In the genomic region with DNA sequence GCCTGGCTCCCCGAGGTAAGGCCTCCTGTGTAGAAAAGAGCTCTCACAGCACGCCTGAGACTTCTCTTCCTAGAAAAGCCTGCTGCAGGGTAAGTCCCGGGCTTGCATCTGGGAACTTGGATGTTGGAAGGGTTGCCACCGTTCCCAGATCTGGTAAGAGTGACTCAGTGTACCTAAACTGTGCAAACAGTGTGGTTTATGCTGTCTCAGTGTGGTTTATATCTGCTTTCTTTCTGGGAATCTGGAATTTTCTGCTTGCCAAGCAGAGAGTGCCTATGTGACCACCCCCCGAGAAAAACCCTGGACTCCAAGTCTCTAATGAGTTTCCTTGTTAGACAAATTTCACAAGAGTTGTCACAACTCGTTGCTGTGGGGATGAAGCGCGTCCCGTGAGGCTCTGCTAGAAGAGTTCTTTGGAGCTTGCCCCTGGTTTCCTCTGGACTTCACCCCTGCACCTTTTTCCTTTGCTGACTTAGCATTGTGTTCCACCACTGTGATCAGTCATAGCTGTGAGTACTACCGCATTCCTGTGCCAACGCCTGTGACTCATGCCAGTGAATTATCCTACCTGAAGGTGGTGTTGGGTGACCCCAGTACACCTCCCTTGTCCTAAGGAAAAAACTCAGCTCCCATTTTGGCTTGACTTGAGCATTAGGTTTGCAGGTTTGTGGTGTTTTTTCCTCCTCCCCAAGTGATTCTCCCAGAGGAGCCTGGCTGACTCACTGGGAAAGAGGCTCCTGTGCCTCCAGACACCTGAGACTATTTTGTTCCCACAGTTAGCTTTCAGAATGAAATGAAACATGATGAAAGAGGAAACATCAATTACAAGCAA, we compare ENCODE assay signal across 9 cellular contexts. TPM values are rescaled to one million over a fixed set of nuclear protein-coding genes. Genes with fewer than 3 reads are reported as not detected.
DNase-seq lines count a peak whose midpoint lies in the region; ATAC-seq and TF ChIP-seq lines count a peak whose summit lies in the region.
"Had no signal": no experiment of that assay in that cellular context is flagged by ENCODE, and none has a peak within 500 bp of the region (broad histone marks: within the 10 kb centered on the region; RNA-seq: fewer than 3 reads in every experiment).

No MANE protein-coding gene starts in this region.

- H3K4me1 Mint-ChIP-seq in T-helper 17 cell: peaks cover 3% of the 10 kb centered on the region

- H3K4me3 Mint-ChIP-seq in T-helper 17 cell: no peak overlapping the region
- H3K4me3 Mint-ChIP-seq: activated naive CD8-positive, alpha-beta T cell treated with anti-CD3 and anti-CD28 coated beads, Interleukin-2, amount 10 ng/mL, durations not matched to agents 7 days and 5 days had no signal

- H3K9me3 ChIP-seq in T-helper 17 cell (ENCODE audit: control insufficient read depth, low read length, poor library complexity, severe bottlenecking): no peaks in the 10 kb centered on the region

- DNase-seq in AG10803 (ENCODE audit: low read depth): peak; percentile 20
- peak; percentile 47 for DNase-seq in NOMO-1 treated with DMSO at 0.1 percent for 48 hours (lab: John Stamatoyannopoulos, UW; ENCODE audit: unreplicated experiment)
- DNase-seq in glomerular visceral epithelial cell (ENCODE audit: extremely low spot score): peak; percentile 84
- DNase-seq in stimulated activated CD8-positive, alpha-beta memory T cell treated with anti-CD3 and anti-CD28 coated beads, Interleukin-4, amount 100 ng/mL, for 48 hours: peak; percentile 34
- DNase-seq in DMS153 treated with DMSO at 0.1 percent for 48 hours (lab: John Stamatoyannopoulos, UW; ENCODE audit: unreplicated experiment): no peak
- DNase-seq in T-helper 17 cell: no peak
- DNase-seq in NCI-H146 treated with DMSO at 0.1 percent for 48 hours (lab: John Stamatoyannopoulos, UW; ENCODE audit: unreplicated experiment): no peak
- DNase-seq: activated naive CD8-positive, alpha-beta T cell treated with anti-CD3 and anti-CD28 coated beads, Interleukin-2, amount 10 ng/mL, durations not matched to agents 7 days and 5 days had no signal

- H3K36me3 Mint-ChIP-seq in T-helper 17 cell (ENCODE audit: low read depth): no peaks in the 10 kb centered on the region

- H3K27ac Mint-ChIP-seq in T-helper 17 cell: no peak overlapping the region

- ATAC-seq in GM21619 (IDR thresholded peaks at IDR 0.05; ENCODE audit: unreplicated experiment) (peak; percentile 20), T-helper 17 cell (no peak)

- H3K27me3 Mint-ChIP-seq in T-helper 17 cell: peaks cover 4% of the 10 kb centered on the region
- H3K27me3 Mint-ChIP-seq: activated naive CD8-positive, alpha-beta T cell treated with anti-CD3 and anti-CD28 coated beads, Interleukin-2, amount 10 ng/mL, durations not matched to agents 7 days and 5 days had no signal

- TF ChIP-seq CTCF in AG10803 (conservative IDR thresholded peaks at IDR 0.05; ENCODE audit: low read length): no peak

- H3K4me3 ChIP-seq in AG10803 (ENCODE audit: low read length): no peak overlapping the region

RNA-seq across cellular contexts. Expression of a gene that starts 14.5 kb away (rescaled TPM):
- total RNA-seq in T-helper 17 cell: 1 to 10 TPM; 1.7 to 2.8 TPM

Comparison
In these comparisons a context has a peak if more than half of its experiments do, and no peak if none do; other contexts are left out.
1. DNase-seq: peak in AG10803 (single experiment), NOMO-1 treated with DMSO at 0.1 percent for 48 hours (single experiment), glomerular visceral epithelial cell (single experiment) and stimulated activated CD8-positive, alpha-beta memory T cell treated with anti-CD3 and anti-CD28 coated beads, Interleukin-4, amount 100 ng/mL, for 48 hours (single experiment); none in DMS153 treated with DMSO at 0.1 percent for 48 hours (single experiment), T-helper 17 cell (0 of 3) and NCI-H146 treated with DMSO at 0.1 percent for 48 hours (single experiment).